ENCODE assay signal across 20 cellular contexts in the genomic region with DNA sequence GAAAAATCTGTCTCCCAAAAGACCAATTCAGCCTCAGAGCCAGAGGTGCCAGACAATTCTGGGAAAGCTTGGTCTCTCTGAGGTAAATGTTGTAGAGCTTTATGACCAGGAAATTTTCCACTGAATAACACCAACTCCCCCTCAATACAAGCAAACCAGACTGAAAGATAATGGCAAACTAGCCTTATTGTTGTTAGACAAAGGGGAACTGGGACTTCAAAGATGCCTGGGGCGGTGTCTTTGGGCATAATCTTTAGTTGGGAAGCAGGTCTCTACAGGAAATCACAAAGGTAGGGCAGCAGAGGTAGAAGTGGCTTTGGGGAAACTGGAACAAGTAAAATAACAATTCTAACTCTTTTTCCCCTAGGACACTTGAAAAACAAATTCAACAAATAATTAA. TPM values are rescaled to one million over a fixed set of nuclear protein-coding genes. Genes with fewer than 3 reads are reported as not detected.
"Had no signal": no experiment of that assay in that cellular context is flagged by ENCODE, and none has a peak within 500 bp of the region (broad histone marks: within the 10 kb centered on the region; RNA-seq: fewer than 3 reads in every experiment).

No MANE protein-coding gene starts in this region.

- H3K27ac ChIP-seq: ascending aorta, breast epithelium, epithelial cell of prostate, heart right ventricle, skin epidermis, vagina had no signal

- ATAC-seq: activated naive CD8-positive, alpha-beta T cell treated with anti-CD3 and anti-CD28 coated beads, Interleukin-2, amount 50 U/mL, for 24 hours; heart right ventricle; left lobe of liver; naive thymus-derived CD8-positive, alpha-beta T cell; right cardiac atrium; stimulated activated naive B cell treated with anti-CD40 and anti-IgM and Interleukin-4, amounts not matched to agents 10 μg/mL and 1 μg/mL and 100 μg/mL, for 72 hours had no signal

- H3K4me1 ChIP-seq: ascending aorta, breast epithelium, heart right ventricle, vagina had no signal

- H3K4me3 ChIP-seq: ascending aorta, breast epithelium, heart right ventricle, skin epidermis, tibial artery, vagina had no signal

- H3K9me3 ChIP-seq: ascending aorta, breast epithelium, heart right ventricle, tibial artery, vagina had no signal

- DNase-seq: activated CD4-positive, CD25-positive, alpha-beta regulatory T cell treated with anti-CD3 and anti-CD28 coated beads, Interleukin-2, amount 50 U/mL, for 72 hours; activated naive CD4-positive, alpha-beta T cell treated with anti-CD3 and anti-CD28 coated beads for 36 hours; activated naive CD8-positive, alpha-beta T cell treated with anti-CD3 and anti-CD28 coated beads, Interleukin-2, amount 50 U/mL, for 24 hours; effector memory CD4-positive, alpha-beta T cell; heart right ventricle; islet precursor cell; naive thymus-derived CD8-positive, alpha-beta T cell; right cardiac atrium; stimulated activated CD4-positive, alpha-beta T cell treated with anti-CD3 and anti-CD28 coated beads, Interleukin-15, amount 100 ng/mL, for 24 hours; stimulated activated CD4-positive, alpha-beta T cell treated with anti-CD3 and anti-CD28 coated beads, Interleukin-4, amount 100 ng/mL, for 1 hour; stimulated activated naive B cell treated with anti-CD40 and anti-IgM and Interleukin-4, amounts not matched to agents 10 μg/mL and 1 μg/mL and 100 μg/mL, for 72 hours; T1000; tibial artery had no signal

- H3K36me3 ChIP-seq: ascending aorta, breast epithelium, heart right ventricle, tibial artery, vagina had no signal

- H3K27me3 ChIP-seq: ascending aorta, tibial artery, vagina had no signal

RNA-seq across cellular contexts. Expression of a gene that starts 12.0 kb away (rescaled TPM):
- total RNA-seq: activated naive CD4-positive, alpha-beta T cell treated with anti-CD3 and anti-CD28 coated beads for 36 hours; activated T-helper 2 cell treated with anti-CD3 and anti-CD28 coated beads, Interferon-gamma antibody, Interleukin-2, Interleukin-4, amounts not matched to agents 10 μg/mL and 5 μg/mL and 100 μg/mL, durations not matched to agents 14 hours and 24 hours and 36 hours; naive thymus-derived CD8-positive, alpha-beta T cell had no signal

RNA-seq across cellular contexts. Expression of a gene that starts 13.4 kb away (rescaled TPM):
- total RNA-seq: activated naive CD4-positive, alpha-beta T cell treated with anti-CD3 and anti-CD28 coated beads for 36 hours; activated T-helper 2 cell treated with anti-CD3 and anti-CD28 coated beads, Interferon-gamma antibody, Interleukin-2, Interleukin-4, amounts not matched to agents 10 μg/mL and 5 μg/mL and 100 μg/mL, durations not matched to agents 14 hours and 24 hours and 36 hours; naive thymus-derived CD8-positive, alpha-beta T cell had no signal
